In genomic region chr12:48717252-48717695, GRCh38 we compare ENCODE assay signal across 8 cellular contexts. TPM values are rescaled to one million over a fixed set of nuclear protein-coding genes. Genes with fewer than 3 reads are reported as not detected.
DNase-seq lines count a peak whose midpoint lies in the region; TF ChIP-seq lines count a peak whose summit lies in the region.

No MANE protein-coding gene starts in this region.

- peak overlapping the region; percentile 99 for H3K9ac ChIP-seq in mesenchymal stem cell (ENCODE audit: low read length)

- H3K4me1 Mint-ChIP-seq in activated CD4-positive, alpha-beta T cell treated with anti-CD3 and anti-CD28 coated beads, Interleukin-2, amount 10 ng/mL, durations not matched to agents 7 days and 5 days = peaks cover 33% of the 10 kb centered on the region

- H4K91ac ChIP-seq in mesenchymal stem cell (ENCODE audit: low read length) = no peak overlapping the region

- H3K27me3 Mint-ChIP-seq in activated CD4-positive, alpha-beta T cell treated with anti-CD3 and anti-CD28 coated beads, Interleukin-2, amount 10 ng/mL, durations not matched to agents 7 days and 5 days = no peaks in the 10 kb centered on the region

- no peak for TF ChIP-seq CTCF in LNCaP clone FGC (IDR thresholded peaks at IDR 0.05; ENCODE audit: control insufficient read depth, extremely low read depth, insufficient read depth)
- TF ChIP-seq CTCF in uterus (IDR thresholded peaks at IDR 0.05) = peak in 1 of 4 experiments; percentile 1

- peak overlapping the region; percentile 99 for H3K27ac Mint-ChIP-seq in activated CD4-positive, alpha-beta T cell treated with anti-CD3 and anti-CD28 coated beads, Interleukin-2, amount 10 ng/mL, durations not matched to agents 7 days and 5 days

- H3K9me3 Mint-ChIP-seq in activated CD4-positive, alpha-beta T cell treated with anti-CD3 and anti-CD28 coated beads, Interleukin-2, amount 10 ng/mL, durations not matched to agents 7 days and 5 days = peaks cover 19% of the 10 kb centered on the region

- peaks cover 43% of the 10 kb centered on the region for H3K36me3 Mint-ChIP-seq in activated CD4-positive, alpha-beta T cell treated with anti-CD3 and anti-CD28 coated beads, Interleukin-2, amount 10 ng/mL, durations not matched to agents 7 days and 5 days (ENCODE audit: low read depth)

- no peak for DNase-seq in activated CD4-positive, alpha-beta T cell treated with anti-CD3 and anti-CD28 coated beads, Interleukin-2, amount 10 ng/mL, durations not matched to agents 7 days and 5 days
- no peak for DNase-seq in activated CD4-positive, alpha-beta T cell treated with anti-CD3 and anti-CD28 coated beads for 1 hour
- DNase-seq in LNCaP clone FGC (ENCODE audit: low read depth) = no peak
- no peak for DNase-seq in caudate nucleus (lab: John Stamatoyannopoulos, UW)
- DNase-seq in mesenchymal stem cell = peak; percentile 27
- DNase-seq in uterus = no peak
- DNase-seq in NCI-H2029 (lab: John Stamatoyannopoulos, UW) = no peak
- no peak for DNase-seq in stimulated activated CD4-positive, alpha-beta T cell treated with anti-CD3 and anti-CD28 coated beads, Interleukin-2, amount 100 ng/mL, for 48 hours

- H3K9me3 ChIP-seq in mesenchymal stem cell (ENCODE audit: control insufficient read depth, low read length) = peaks cover 12% of the 10 kb centered on the region
- H3K9me3 ChIP-seq in uterus = no peaks in the 10 kb centered on the region

- H2BK5ac ChIP-seq in mesenchymal stem cell (ENCODE audit: low read depth, low read length, poor library complexity, severe bottlenecking) = no peak overlapping the region

- intact Hi-C loops in uterus (cut with DNase I; ENCODE audit: low total_unique reads) = no loop called here

- peak overlapping the region; percentile 27 for H2AFZ ChIP-seq in mesenchymal stem cell (ENCODE audit: low read depth, low read length)

- no peak overlapping the region for H2AK5ac ChIP-seq in mesenchymal stem cell (ENCODE audit: low read length, severe bottlenecking)

- H4K8ac ChIP-seq in mesenchymal stem cell (ENCODE audit: low read length) = no peak overlapping the region

- H3K27me3 ChIP-seq in mesenchymal stem cell (ENCODE audit: control insufficient read depth in 1 of 2, insufficient read depth in 1 of 2, low read length in 2 of 2) (no peaks in the 10 kb centered on the region), uterus (no peaks in the 10 kb centered on the region)

- no peak overlapping the region for H2BK12ac ChIP-seq in mesenchymal stem cell (ENCODE audit: low read length in 2 of 2)

- H3K4me1 ChIP-seq in mesenchymal stem cell (ENCODE audit: control insufficient read depth, insufficient read depth, low read depth, low read length) = peaks cover 9% of the 10 kb centered on the region
- peaks cover 6 to 12% of the 10 kb centered on the region in 2 donors for H3K4me1 ChIP-seq in uterus

- H3K4me3 ChIP-seq in LNCaP clone FGC (ENCODE audit: low read depth, low read length) (peak overlapping the region; percentile 79), mesenchymal stem cell (ENCODE audit: insufficient read depth in 1 of 2, low read depth in 1 of 2, low read length in 2 of 2) (peak overlapping the region; percentile 66 to 98), uterus (peak overlapping the region; percentile 69 to 70)

- CTCF ChIA-PET in activated CD4-positive, alpha-beta T cell treated with anti-CD3 and anti-CD28 coated beads, Interleukin-2, amount 10 ng/mL, durations not matched to agents 7 days and 5 days (lab: Charles Lee) = interaction anchor here (0.9 kb wide), 1 partner anchor 78 kb away, joined by 3 read pairs; no protein-coding TSS in a partner anchor

- H2BK15ac ChIP-seq in mesenchymal stem cell (ENCODE audit: low read depth, poor library complexity, severe bottlenecking) = no peak overlapping the region

- H3K4ac ChIP-seq in mesenchymal stem cell (ENCODE audit: low read depth in 1 of 2, low read length in 2 of 2) = peak overlapping the region in 1 of 2 experiments; percentile 49

- H3K18ac ChIP-seq in mesenchymal stem cell (ENCODE audit: low read depth in 1 of 2, low read length in 2 of 2) = peak overlapping the region; percentile 37 to 57

- peak overlapping the region; percentile 93 for H3K4me3 Mint-ChIP-seq in activated CD4-positive, alpha-beta T cell treated with anti-CD3 and anti-CD28 coated beads, Interleukin-2, amount 10 ng/mL, durations not matched to agents 7 days and 5 days

- no peak overlapping the region for H3K14ac ChIP-seq in mesenchymal stem cell (ENCODE audit: low read length in 2 of 2)

- POLR2A ChIA-PET in activated CD4-positive, alpha-beta T cell treated with anti-CD3 and anti-CD28 coated beads, Interleukin-2, amount 10 ng/mL, durations not matched to agents 7 days and 5 days (lab: Charles Lee) = no interaction called here

- H3K36me3 ChIP-seq in mesenchymal stem cell (ENCODE audit: control insufficient read depth in 1 of 2, insufficient read depth in 2 of 2, low read depth in 1 of 2, low read length in 2 of 2) (peaks cover under 1 to 26% of the 10 kb centered on the region in 2 experiments), uterus (no peaks in the 10 kb centered on the region)

- H3K27ac ChIP-seq in caudate nucleus (ENCODE audit: low read depth, low read length) (peak overlapping the region; percentile 96), mesenchymal stem cell (ENCODE audit: low read length, poor library complexity, severe bottlenecking) (peak overlapping the region; percentile 87), uterus (peak overlapping the region; percentile 91 to 94)

- no peak overlapping the region for H2BK120ac ChIP-seq in mesenchymal stem cell (ENCODE audit: low read depth, low read length)

- 16% methylated on average over 18 of the region's 21 CpGs for WGBS in mesenchymal stem cell

- no peak overlapping the region for H3K23ac ChIP-seq in mesenchymal stem cell (ENCODE audit: low read length in 2 of 2)

- no peak for TF ChIP-seq POLR2A in uterus (IDR thresholded peaks at IDR 0.05)

- peak overlapping the region; percentile 74 for H3K4me2 ChIP-seq in mesenchymal stem cell (ENCODE audit: low read length, poor library complexity, severe bottlenecking)

- H3K79me1 ChIP-seq in mesenchymal stem cell (replicated peaks; ENCODE audit: low read length, poor library complexity, severe bottlenecking) = no peaks in the 10 kb centered on the region

RNA-seq across cellular contexts. Expression of gene CCNT1, which starts 0.8 kb away (rescaled TPM):
- total RNA-seq in activated CD4-positive, alpha-beta T cell treated with anti-CD3 and anti-CD28 coated beads, Interleukin-2, amount 10 ng/mL, durations not matched to agents 7 days and 5 days = 10 to 100 TPM; 51.6 to 53.7 TPM
- 14.6 TPM for polyA plus RNA-seq in mesenchymal stem cell (2013, experiment 1 of 2)
- 14.7 TPM for polyA plus RNA-seq in mesenchymal stem cell (2013, experiment 2 of 2)
- total RNA-seq in uterus = 10 to 100 TPM; 17.4 to 46.8 (median 33.9) TPM

RNA-seq across cellular contexts. Expression of gene KANSL2, which starts 35.2 kb away (rescaled TPM):
- total RNA-seq in activated CD4-positive, alpha-beta T cell treated with anti-CD3 and anti-CD28 coated beads, Interleukin-2, amount 10 ng/mL, durations not matched to agents 7 days and 5 days = 10 to 100 TPM; 44.1 to 44.5 TPM
- 18.3 TPM for polyA plus RNA-seq in mesenchymal stem cell (2013, experiment 1 of 2)
- polyA plus RNA-seq in mesenchymal stem cell (2013, experiment 2 of 2) = 18.4 TPM
- 100 to 1,000 TPM in 1 of 4 donors, 10 to 100 TPM in 3; 34.1 to 431 (median 59.3) TPM for total RNA-seq in uterus
